Comparison of ENCODE assay signal across 7 cellular contexts in genomic region chr14:105299654-105300541, GRCh38. TPM values are rescaled to one million over a fixed set of nuclear protein-coding genes. Genes with fewer than 3 reads are reported as not detected.
DNase-seq lines count a peak whose midpoint lies in the region; ATAC-seq and TF ChIP-seq lines count a peak whose summit lies in the region.

No MANE protein-coding gene starts in this region.

- no peak overlapping the region for H3K27ac ChIP-seq in H9 (ENCODE audit: insufficient read length, low read depth, low read length)
- peak overlapping the region; percentile 17 to 97 (median 96) for H3K27ac ChIP-seq in adrenal gland

- peak; percentile 24 for ATAC-seq in GM18511 (IDR thresholded peaks at IDR 0.05; ENCODE audit: unreplicated experiment)

- no peak overlapping the region for H3K27ac Mint-ChIP-seq in H9
- H3K27ac Mint-ChIP-seq in immature natural killer cell, result peak overlapping the region; percentile 85 to 96 (median 90)

- no peak overlapping the region for H3K23ac ChIP-seq in H9 (ENCODE audit: insufficient read length, low read depth, low read length)

- H2AFZ ChIP-seq in H9 (ENCODE audit: low read length), result no peak overlapping the region

- H3K79me1 ChIP-seq in H9 (ENCODE audit: insufficient read depth, low read depth, low read length, poor library complexity, severe bottlenecking), result no peaks in the 10 kb centered on the region

- peak; percentile 26 for DNase-seq in H9
- peak; percentile 21 for DNase-seq in NAMALWA (ENCODE audit: low spot score)
- peak in 6 of 7 donors; percentile 40 to 70 (median 60) for DNase-seq in adrenal gland
- no peak for DNase-seq in immature natural killer cell
- DNase-seq in stimulated activated CD4-positive, alpha-beta T cell treated with anti-CD3 and anti-CD28 coated beads, Interleukin-4, amount 100 ng/mL, for 1 hour, result peak; percentile 29
- DNase-seq in stimulated activated naive CD4-positive, alpha-beta T cell treated with Interleukin-2 at 50 U/mL for 16 hours (lab: John Stamatoyannopoulos, UW), result no peak

- H3K36me3 ChIP-seq in adrenal gland (replicated peaks in 1 of 2), result no peaks in the 10 kb centered on the region

- H3K27me3 Mint-ChIP-seq in H9 (ENCODE audit: low read depth) (peaks cover 22% of the 10 kb centered on the region), immature natural killer cell (ENCODE audit: low read depth in 3 of 3) (peaks cover 4 to 18% (median 8%) of the 10 kb centered on the region in 3 donors)

- no peaks in the 10 kb centered on the region for H3K4me1 ChIP-seq in H9 (ENCODE audit: insufficient read depth, low read length)
- peaks cover 5 to 15% of the 10 kb centered on the region in 2 donors for H3K4me1 ChIP-seq in adrenal gland (replicated peaks in 1 of 2)

- H3K4me3 Mint-ChIP-seq in H9, result peak overlapping the region; percentile 77 to 84
- H3K4me3 Mint-ChIP-seq in immature natural killer cell, result peak overlapping the region; percentile 84 to 93 (median 87)

- H2BK15ac ChIP-seq in H9 (ENCODE audit: low read depth, low read length), result no peak overlapping the region

- no peaks in the 10 kb centered on the region; the same call in 1 of the 2 replicates for H3K27me3 ChIP-seq in H9 (ENCODE audit: insufficient read depth, low read length)
- no peaks in the 10 kb centered on the region for H3K27me3 ChIP-seq in adrenal gland

- no peak overlapping the region for H3K18ac ChIP-seq in H9 (ENCODE audit: insufficient read length, low read depth, low read length)

- TF ChIP-seq POLR2A in adrenal gland (IDR thresholded peaks at IDR 0.05), result no peak

- TF ChIP-seq CTCF in H9 (conservative IDR thresholded peaks at IDR 0.05), result no peak
- TF ChIP-seq CTCF in adrenal gland (IDR thresholded peaks at IDR 0.05), result no peak

- H4K91ac ChIP-seq in H9 (ENCODE audit: insufficient read length, low read depth, low read length), result no peak overlapping the region

- H3K9me3 ChIP-seq in H9 (ENCODE audit: control insufficient read depth, low read depth, low read length), result no peaks in the 10 kb centered on the region
- H3K9me3 ChIP-seq in adrenal gland (replicated peaks in 1 of 3), result no peaks in the 10 kb centered on the region

- H3K79me2 ChIP-seq in H9 (ENCODE audit: insufficient read depth, low read length), result peaks cover 4% of the 10 kb centered on the region; the same call in 1 of the 2 replicates

- H3K14ac ChIP-seq in H9 (ENCODE audit: insufficient read depth, low read length), result 0 out of 2 replicates have a peak overlapping the region, but pooled peaks have one; percentile 5

- intact Hi-C loops in adrenal gland (cut with DNase I), result no loop called here

- H3K23me2 ChIP-seq in H9 (ENCODE audit: insufficient read length, low read depth, low read length, poor library complexity, severe bottlenecking), result peaks cover 8% of the 10 kb centered on the region

- H3T11ph ChIP-seq in H9 (ENCODE audit: low read length), result no peak overlapping the region

- no peak overlapping the region for H4K8ac ChIP-seq in H9 (replicated peaks; ENCODE audit: insufficient read length, low read depth, low read length)

- no peak overlapping the region for H2AK5ac ChIP-seq in H9 (ENCODE audit: insufficient read length, low read length)

- H3K9ac ChIP-seq in H9 (ENCODE audit: extremely low read depth, insufficient read length, low read length), result peak overlapping the region; percentile 23

- H3K36me3 Mint-ChIP-seq in H9 (ENCODE audit: insufficient read depth in 1 of 3, low read depth in 3 of 3), result peaks cover 3 to 6% (median 5%) of the 10 kb centered on the region in 3 experiments; a peak in 3 of 7 replicates
- no peaks in the 10 kb centered on the region for H3K36me3 Mint-ChIP-seq in immature natural killer cell

- peak overlapping the region; percentile 19 to 92 (median 71) for H3K4me3 ChIP-seq in adrenal gland

- peak overlapping the region; percentile 57 for H3K4me2 ChIP-seq in H9 (ENCODE audit: insufficient read depth, insufficient read length, low read length)

- H2BK120ac ChIP-seq in H9 (ENCODE audit: low read depth, low read length, poor library complexity, severe bottlenecking), result no peak overlapping the region

- H2BK20ac ChIP-seq in H9 (ENCODE audit: low read depth, low read length, poor library complexity, severe bottlenecking), result no peak overlapping the region

- H3K4ac ChIP-seq in H9 (ENCODE audit: low read depth, low read length), result no peak overlapping the region

- H3K9me3 Mint-ChIP-seq in H9, result peaks cover 5 to 6% of the 10 kb centered on the region in 2 experiments; a peak in 4 of 5 replicates
- H3K9me3 Mint-ChIP-seq in immature natural killer cell, result no peaks in the 10 kb centered on the region

- H2BK5ac ChIP-seq in H9 (ENCODE audit: insufficient read length, low read length), result no peak overlapping the region

- peaks cover 5 to 11% of the 10 kb centered on the region in 2 experiments; a peak in 3 of 4 replicates for H3K4me1 Mint-ChIP-seq in H9
- H3K4me1 Mint-ChIP-seq in immature natural killer cell, result peaks cover 30 to 32% of the 10 kb centered on the region in 2 donors

- H2BK12ac ChIP-seq in H9 (ENCODE audit: insufficient read length, low read depth, low read length), result no peak overlapping the region

- H3K56ac ChIP-seq in H9 (ENCODE audit: insufficient read length, low read depth, low read length), result no peak overlapping the region

- WGBS in H9 (ENCODE audit: extremely low coverage, insufficient read length, low lambda C conversion rate), result no CpG with 5 or more reads among the region's 54 CpGs
- 5 to 23% (median 8%) methylated on average over 9 to 54 of the region's 54 CpGs for WGBS in adrenal gland, 4 donors

- no peak overlapping the region for H4K5ac ChIP-seq in H9 (ENCODE audit: insufficient read length, low read depth, low read length)

- H4K20me1 ChIP-seq in H9 (ENCODE audit: control insufficient read depth, insufficient read depth, insufficient read length), result no peaks in the 10 kb centered on the region

RNA-seq across cellular contexts. Expression of gene BRF1, which starts 0.9 kb away (rescaled TPM):
- 27.0 and 28.3 TPM in 2 replicates for total RNA-seq in H9 (2021)
- 10 to 100 TPM; 20.0 to 96.9 (median 40.3) TPM for total RNA-seq in adrenal gland
- polyA plus RNA-seq in adrenal gland, result 10 to 100 TPM; 20.0 to 94.3 (median 35.8) TPM
- polyA plus RNA-seq in immature natural killer cell, result 10 to 100 TPM in 1 of 3 donors, 1 to 10 TPM in 2; 2.9 to 11.0 (median 8.0) TPM

RNA-seq across cellular contexts. Expression of gene PACS2, which starts 14.7 kb away (rescaled TPM):
- total RNA-seq in H9 (2021) (63.5 and 72.5 TPM in 2 replicates), adrenal gland (100 to 1,000 TPM in 3 of 8 donors, 10 to 100 TPM in 5; 39.6 to 112 (median 81.1) TPM)
- polyA plus RNA-seq in adrenal gland (100 to 1,000 TPM in 1 of 3 donors, 10 to 100 TPM in 2; 20.4 to 221 (median 94.2) TPM), immature natural killer cell (1 to 10 TPM; 2.0 to 3.3 (median 2.7) TPM)

RNA-seq across cellular contexts. Expression of gene BTBD6, which starts 51.6 kb away (rescaled TPM):
- total RNA-seq in H9 (2021) (22.9 and 23.3 TPM in 2 replicates), adrenal gland (10 to 100 TPM; 24.0 to 43.3 (median 33.6) TPM)
- polyA plus RNA-seq in adrenal gland (10 to 100 TPM; 14.3 to 78.5 (median 72.6) TPM), immature natural killer cell (10 to 100 TPM in 2 of 3 donors, 1 to 10 TPM in 1; 3.7 to 13.3 (median 13.1) TPM)

Comparison
In these comparisons a context has a peak if more than half of its experiments do, and no peak if none do; other contexts are left out.
1. DNase-seq: peak in H9 (single experiment), NAMALWA (single experiment), adrenal gland (6 of 7) and stimulated activated CD4-positive, alpha-beta T cell treated with anti-CD3 and anti-CD28 coated beads, Interleukin-4, amount 100 ng/mL, for 1 hour (single experiment); none in immature natural killer cell (0 of 3) and stimulated activated naive CD4-positive, alpha-beta T cell treated with Interleukin-2 at 50 U/mL for 16 hours (single experiment).
2. H3K27ac Mint-ChIP-seq: peak in immature natural killer cell (6 of 6); none in H9 (0 of 3).